18 cellular contexts compared by ENCODE assay signal in genomic region chr3:119796368-119796767, GRCh38. TPM values are rescaled to one million over a fixed set of nuclear protein-coding genes. Genes with fewer than 3 reads are reported as not detected.
"Had no signal": no experiment of that assay in that cellular context is flagged by ENCODE, and none has a peak within 500 bp of the region (broad histone marks: within the 10 kb centered on the region; RNA-seq: fewer than 3 reads in every experiment).

No MANE protein-coding gene starts in this region.

- H3K27ac ChIP-seq: stomach, thoracic aorta had no signal

- H3K9me3 ChIP-seq: colonic mucosa, stomach, thoracic aorta, transverse colon had no signal

- DNase-seq: colonic mucosa; dermis blood vessel endothelial cell; foreskin melanocyte; hippocampal formation; left colon; left ventricle myocardium superior; mesendoderm; naive B cell; stimulated activated CD4-positive, alpha-beta T cell treated with anti-CD3 and anti-CD28 coated beads, Interleukin-4, amount 100 ng/mL, for 1 hour; stimulated activated naive CD4-positive, alpha-beta T cell; stomach; substantia nigra; transverse colon had no signal

- H3K9me3 Mint-ChIP-seq: naive B cell, nephron had no signal

- H3K27me3 ChIP-seq: colonic mucosa, transverse colon had no signal

- H3K4me3 Mint-ChIP-seq: naive B cell, nephron had no signal

- H3K4me1 Mint-ChIP-seq: naive B cell, nephron had no signal

- H3K4me1 ChIP-seq: colonic mucosa, stomach had no signal

- H3K36me3 ChIP-seq: colonic mucosa, stomach, thoracic aorta, transverse colon had no signal

- H3K4me3 ChIP-seq: colonic mucosa, stomach, thoracic aorta, transverse colon had no signal

- ATAC-seq: left ventricle myocardium superior had no signal

- H3K36me3 Mint-ChIP-seq: naive B cell had no signal

- H3K27ac Mint-ChIP-seq: nephron had no signal

RNA-seq across cellular contexts. Expression of gene NR1I2, which starts 14.5 kb away (rescaled TPM):
- total RNA-seq: endothelial cell of umbilical vein, lung microvascular endothelial cell, pulmonary artery endothelial cell, thoracic aorta had no signal
